In genomic region chr19:44807162-44807561, GRCh38 we compare ENCODE assay signal across 11 cellular contexts. TPM values are rescaled to one million over a fixed set of nuclear protein-coding genes. Genes with fewer than 3 reads are reported as not detected.
A peak's percentile ranks its signal among the peaks of the same experiment; 100 is the strongest.
DNase-seq lines count a peak whose midpoint lies in the region; ATAC-seq and TF ChIP-seq lines count a peak whose summit lies in the region.
"Had no signal": no experiment of that assay in that cellular context is flagged by ENCODE, and none has a peak within 500 bp of the region (broad histone marks: within the 10 kb centered on the region; RNA-seq: fewer than 3 reads in every experiment).

No MANE protein-coding gene starts in this region.

- ATAC-seq in HG03469 (IDR thresholded peaks at IDR 0.05; ENCODE audit: unreplicated experiment): no peak

- intact Hi-C loops in MCF 10A (cut with micrococcal nuclease): no loop called here

- POLR2A ChIA-PET in MCF 10A (lab: Yijun Ruan, JAX): interaction anchor here (0.6 to 1.5 kb wide), 4 partner anchors 39 to 285 kb away, joined by 4 to 8 read pairs (median 6); partner anchors contain the start of gene NECTIN2

- peaks cover 17% of the 10 kb centered on the region for H3K4me1 Mint-ChIP-seq in MCF 10A (ENCODE audit: insufficient read depth, unreplicated experiment)
- peaks cover 45% of the 10 kb centered on the region for H3K4me1 Mint-ChIP-seq in nephron

- H3K27ac Mint-ChIP-seq in MCF 10A (ENCODE audit: low read depth, unreplicated experiment): no peak overlapping the region
- peak overlapping the region; percentile 95 to 99 (median 95) for H3K27ac Mint-ChIP-seq in nephron

- H3K27me3 Mint-ChIP-seq in MCF 10A (ENCODE audit: insufficient read depth, unreplicated experiment) (no peaks in the 10 kb centered on the region), nephron (ENCODE audit: low read depth) (peaks cover 4% of the 10 kb centered on the region)

- no peak overlapping the region for H3K4me3 Mint-ChIP-seq in MCF 10A (ENCODE audit: unreplicated experiment)
- peak overlapping the region in 1 of 3 experiments; percentile 13 for H3K4me3 Mint-ChIP-seq in nephron

- H3K9me3 Mint-ChIP-seq in MCF 10A (ENCODE audit: unreplicated experiment) (no peaks in the 10 kb centered on the region), nephron (no peaks in the 10 kb centered on the region)

- H3K36me3 Mint-ChIP-seq in MCF 10A (ENCODE audit: insufficient read depth, unreplicated experiment): peaks cover 10% of the 10 kb centered on the region
- H3K36me3 Mint-ChIP-seq in nephron (ENCODE audit: low read depth): peaks cover 7% of the 10 kb centered on the region
- H3K36me3 Mint-ChIP-seq: naive B cell had no signal

- BruUV-seq in MCF 10A (replicated peaks; lab: Mats Ljungman, UMichigan): no TSS peak

- DNase-seq in DMS53 treated with DMSO at 0.1 percent for 48 hours (lab: John Stamatoyannopoulos, UW; ENCODE audit: unreplicated experiment) (peak; percentile 91), NCI-H2171 (lab: John Stamatoyannopoulos, UW) (peak; percentile 37), MCF 10A (ENCODE audit: unreplicated experiment) (peak; percentile 78), T-helper 2 cell (no peak)
- DNase-seq in activated CD8-positive, alpha-beta memory T cell treated with anti-CD3 and anti-CD28 coated beads, Interleukin-2, amount 50 U/mL, for 48 hours: no peak
- no peak for DNase-seq in stimulated activated naive CD4-positive, alpha-beta T cell treated with Interleukin-2 at 50 U/mL for 16 hours (lab: John Stamatoyannopoulos, UW)
- DNase-seq: DND-41, naive B cell had no signal

- CTCF ChIA-PET in MCF 10A (lab: Yijun Ruan, JAX): interaction anchor here (0.5 to 2.3 kb wide), 16 partner anchors 9 to 130 kb away, joined by 3 to 10 read pairs (median 6); partner anchors contain the start of gene NECTIN2

- TF ChIP-seq CTCF in MCF 10A (IDR thresholded peaks at IDR 0.05; ENCODE audit: unreplicated experiment): no peak
- no peak for TF ChIP-seq CTCF in nephron (IDR thresholded peaks at IDR 0.05; ENCODE audit: unreplicated experiment in 3 of 3)

RNA-seq across cellular contexts. Expression of gene BCAM, which starts 1.7 kb away (rescaled TPM):
- total RNA-seq in MCF 10A (2022): 2.9 and 5.0 TPM in 2 replicates

RNA-seq across cellular contexts. Expression of gene CBLC, which starts 29.5 kb away (rescaled TPM):
- 9.6 and 14.6 TPM in 2 replicates for total RNA-seq in MCF 10A (2022)
- total RNA-seq: frontal cortex had no signal

RNA-seq across cellular contexts. Expression of gene NECTIN2, which starts 38.9 kb away (rescaled TPM):
- total RNA-seq in MCF 10A (2022): 46.5 and 56.7 TPM in 2 replicates

RNA-seq across cellular contexts. Expression of gene BCL3, which starts 58.7 kb away (rescaled TPM):
- 24.4 and 32.1 TPM in 2 replicates for total RNA-seq in MCF 10A (2022)

Comparison
In these comparisons a context has a peak if more than half of its experiments do, and no peak if none do; other contexts are left out.
1. DNase-seq: peak in DMS53 treated with DMSO at 0.1 percent for 48 hours (single experiment), NCI-H2171 (single experiment) and MCF 10A (single experiment); none in activated CD8-positive, alpha-beta memory T cell treated with anti-CD3 and anti-CD28 coated beads, Interleukin-2, amount 50 U/mL, for 48 hours (single experiment), stimulated activated naive CD4-positive, alpha-beta T cell treated with Interleukin-2 at 50 U/mL for 16 hours (single experiment) and T-helper 2 cell (0 of 5).